ENCODE assay signal across 14 cellular contexts in the genomic region with DNA sequence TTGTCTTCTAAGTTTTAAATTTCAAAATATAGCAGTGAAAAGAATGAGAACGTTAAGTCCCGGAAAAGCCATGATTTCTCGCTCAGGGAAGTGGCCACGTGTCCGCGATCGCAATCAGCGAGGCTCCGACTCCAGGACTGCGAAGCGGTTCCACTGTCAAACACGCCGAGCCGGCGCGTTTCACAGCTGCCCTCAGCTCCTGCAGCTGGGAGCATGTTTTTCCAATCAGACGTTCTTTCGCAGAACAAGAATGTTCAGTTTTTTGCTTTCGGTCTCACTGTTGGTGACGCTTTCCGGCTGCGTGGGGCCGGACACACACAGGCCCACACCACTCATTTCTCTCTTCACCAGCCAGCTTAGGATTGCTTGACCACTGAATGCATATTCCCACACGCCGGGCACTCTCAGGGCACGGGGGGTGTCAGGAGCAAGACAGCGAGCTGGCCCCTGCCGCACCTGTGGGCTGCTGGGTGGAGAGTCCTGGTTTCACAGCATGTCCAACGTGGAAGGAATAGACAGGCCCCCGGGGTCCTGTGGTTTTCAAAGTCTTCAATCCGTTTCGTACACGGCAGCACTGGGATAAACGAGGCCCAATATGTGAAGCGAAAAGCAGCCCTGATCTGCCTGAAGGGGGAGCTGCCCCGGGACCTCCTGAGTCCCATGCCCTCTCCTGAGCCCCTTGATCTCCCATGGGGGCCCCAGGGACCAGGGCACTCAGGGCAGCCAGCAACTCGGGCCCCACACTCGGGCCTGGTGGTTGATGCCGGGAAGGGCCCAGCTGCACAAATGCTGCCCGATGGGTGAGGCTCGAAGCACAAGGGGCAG. TPM values are rescaled to one million over a fixed set of nuclear protein-coding genes. Genes with fewer than 3 reads are reported as not detected.
A peak's percentile ranks its signal among the peaks of the same experiment; 100 is the strongest.
DNase-seq lines count a peak whose midpoint lies in the region; ATAC-seq, FAIRE-seq and TF ChIP-seq lines count a peak whose summit lies in the region.
"Had no signal": no experiment of that assay in that cellular context is flagged by ENCODE, and none has a peak within 500 bp of the region (broad histone marks: within the 10 kb centered on the region; RNA-seq: fewer than 3 reads in every experiment).

No MANE protein-coding gene starts in this region.

- no peaks in the 10 kb centered on the region for H3K27me3 ChIP-seq in BLaER1
- H3K27me3 ChIP-seq in bronchial epithelial cell (ENCODE audit: control insufficient read depth, insufficient read depth, low read length), result peaks cover 3% of the 10 kb centered on the region
- H3K27me3 ChIP-seq in right atrium auricular region, result no peaks in the 10 kb centered on the region
- H3K27me3 ChIP-seq in prostate gland (replicated peaks; ENCODE audit: insufficient read depth), result no peaks in the 10 kb centered on the region
- no peaks in the 10 kb centered on the region for H3K27me3 ChIP-seq in CD4-positive, alpha-beta memory T cell (ENCODE audit: insufficient read depth, low read length)

- DNase-seq in bronchial epithelial cell (ENCODE audit: low read depth) (no peak), right atrium auricular region (ENCODE audit: low spot score) (peak; percentile 77), prostate gland (ENCODE audit: low spot score) (no peak), NCI-H2107 (lab: John Stamatoyannopoulos, UW) (no peak)
- no peak for DNase-seq in activated CD4-positive, alpha-beta T cell treated with anti-CD3 and anti-CD28 coated beads for 1 hour
- DNase-seq in stimulated activated effector memory CD8-positive, alpha-beta T cell treated with anti-CD3 and anti-CD28 coated beads, Interleukin-12 subunit alpha, Interleukin-12 subunit beta, amount 100 ng/mL, for 72 hours (ENCODE audit: low spot score in 2 of 2), result no peak
- DNase-seq in CD4-positive, alpha-beta memory T cell, result no peak
- DNase-seq: activated CD4-positive, CD25-positive, alpha-beta regulatory T cell; C1 segment of cervical spinal cord; NCI-H2081 treated with DMSO at 0.1 percent for 48 hours had no signal

- intact Hi-C loops in prostate gland (cut with DNase I), result no loop called here
- intact Hi-C loops in CD4-positive, alpha-beta memory T cell (cut with micrococcal nuclease), result no loop called here

- H3K9me3 ChIP-seq in BLaER1, result no peaks in the 10 kb centered on the region
- no peaks in the 10 kb centered on the region for H3K9me3 ChIP-seq in right atrium auricular region
- H3K9me3 ChIP-seq in prostate gland, result no peaks in the 10 kb centered on the region
- no peaks in the 10 kb centered on the region for H3K9me3 ChIP-seq in CD4-positive, alpha-beta memory T cell (ENCODE audit: control insufficient read depth in 1 of 2, low read length in 2 of 2)

- H3K36me3 ChIP-seq in BLaER1 (no peaks in the 10 kb centered on the region), bronchial epithelial cell (ENCODE audit: control insufficient read depth, insufficient read depth, low read length) (no peaks in the 10 kb centered on the region), right atrium auricular region (no peaks in the 10 kb centered on the region), prostate gland (no peaks in the 10 kb centered on the region)
- no peaks in the 10 kb centered on the region for H3K36me3 ChIP-seq in CD4-positive, alpha-beta memory T cell (ENCODE audit: insufficient read depth, low read length)

- no peak for FAIRE-seq in bronchial epithelial cell (lab: Jason Lieb, UNC)
- FAIRE-seq: islet of Langerhans, small intestine had no signal

- no peak overlapping the region for H3K4me3 Mint-ChIP-seq in stimulated activated effector memory CD8-positive, alpha-beta T cell treated with anti-CD3 and anti-CD28 coated beads, Interleukin-12 subunit alpha, Interleukin-12 subunit beta, amount 100 ng/mL, for 72 hours
- no peak overlapping the region for H3K4me3 Mint-ChIP-seq in CD4-positive, alpha-beta memory T cell

- no peak overlapping the region for H3K27ac Mint-ChIP-seq in stimulated activated effector memory CD8-positive, alpha-beta T cell treated with anti-CD3 and anti-CD28 coated beads, Interleukin-12 subunit alpha, Interleukin-12 subunit beta, amount 100 ng/mL, for 72 hours
- no peak overlapping the region for H3K27ac Mint-ChIP-seq in CD4-positive, alpha-beta memory T cell
- H3K27ac Mint-ChIP-seq: activated T-helper 2 cell treated with anti-CD3 and anti-CD28 coated beads, Interferon-gamma antibody, Interleukin-2, Interleukin-4, amounts not matched to agents 10 μg/mL and 5 μg/mL and 100 μg/mL, durations not matched to agents 14 hours and 24 hours and 36 hours had no signal

- H3K9ac ChIP-seq in BLaER1, result peak overlapping the region; percentile 29; the same call in 1 of the 2 replicates

- H3K27me3 Mint-ChIP-seq in CD4-positive, alpha-beta memory T cell, result peaks cover 10 to 12% of the 10 kb centered on the region in 2 donors

- no peaks in the 10 kb centered on the region for H3K9me3 Mint-ChIP-seq in stimulated activated effector memory CD8-positive, alpha-beta T cell treated with anti-CD3 and anti-CD28 coated beads, Interleukin-12 subunit alpha, Interleukin-12 subunit beta, amount 100 ng/mL, for 72 hours
- no peaks in the 10 kb centered on the region for H3K9me3 Mint-ChIP-seq in CD4-positive, alpha-beta memory T cell
- H3K9me3 Mint-ChIP-seq: activated T-helper 2 cell treated with anti-CD3 and anti-CD28 coated beads, Interferon-gamma antibody, Interleukin-2, Interleukin-4, amounts not matched to agents 10 μg/mL and 5 μg/mL and 100 μg/mL, durations not matched to agents 14 hours and 24 hours and 36 hours had no signal

- H3K4me1 ChIP-seq in BLaER1 (peaks cover 86% of the 10 kb centered on the region), right atrium auricular region (peaks cover 0 to 47% of the 10 kb centered on the region in 2 donors), prostate gland (replicated peaks) (no peaks in the 10 kb centered on the region)
- H3K4me1 ChIP-seq in CD4-positive, alpha-beta memory T cell (ENCODE audit: insufficient read depth, low read length), result no peaks in the 10 kb centered on the region

- no peak for TF ChIP-seq POLR2A in prostate gland (IDR thresholded peaks at IDR 0.05)

- TF ChIP-seq CTCF in bronchial epithelial cell (IDR thresholded peaks at IDR 0.05; ENCODE audit: insufficient read depth, low read length, severe bottlenecking) (peak; percentile 5), right atrium auricular region (IDR thresholded peaks at IDR 0.05) (no peak), prostate gland (IDR thresholded peaks at IDR 0.05) (no peak)

- H3K36me3 Mint-ChIP-seq in stimulated activated effector memory CD8-positive, alpha-beta T cell treated with anti-CD3 and anti-CD28 coated beads, Interleukin-12 subunit alpha, Interleukin-12 subunit beta, amount 100 ng/mL, for 72 hours, result no peaks in the 10 kb centered on the region
- H3K36me3 Mint-ChIP-seq in CD4-positive, alpha-beta memory T cell, result no peaks in the 10 kb centered on the region

- peak overlapping the region; percentile 83 for H3K4me2 ChIP-seq in BLaER1

- no peaks in the 10 kb centered on the region for H4K20me1 ChIP-seq in BLaER1

- H3K4me1 Mint-ChIP-seq in stimulated activated effector memory CD8-positive, alpha-beta T cell treated with anti-CD3 and anti-CD28 coated beads, Interleukin-12 subunit alpha, Interleukin-12 subunit beta, amount 100 ng/mL, for 72 hours, result peaks cover 8% of the 10 kb centered on the region
- peaks cover 6 to 16% (median 7%) of the 10 kb centered on the region in 4 donors for H3K4me1 Mint-ChIP-seq in CD4-positive, alpha-beta memory T cell

- H3K27ac ChIP-seq in BLaER1 (peak overlapping the region; percentile 51; the same call in 1 of the 2 replicates), right atrium auricular region (peak overlapping the region; percentile 75 to 83), prostate gland (peak overlapping the region; percentile 36 to 70)
- no peak overlapping the region for H3K27ac ChIP-seq in CD4-positive, alpha-beta memory T cell (ENCODE audit: low read depth, low read length)

- no peak for ATAC-seq in stimulated activated effector memory CD8-positive, alpha-beta T cell treated with anti-CD3 and anti-CD28 coated beads, Interleukin-12 subunit alpha, Interleukin-12 subunit beta, amount 100 ng/mL, for 72 hours

- H3K4me3 ChIP-seq in BLaER1 (no peak overlapping the region), bronchial epithelial cell (ENCODE audit: low read depth, low read length) (no peak overlapping the region), right atrium auricular region (no peak overlapping the region), prostate gland (no peak overlapping the region)
- no peak overlapping the region for H3K4me3 ChIP-seq in CD4-positive, alpha-beta memory T cell (ENCODE audit: low read length in 2 of 2)

- POLR2A ChIA-PET in CD4-positive, alpha-beta memory T cell (lab: Charles Lee; ENCODE audit: partially characterized antibody), result no interaction called here

- 51% methylated on average over 41 of the region's 41 CpGs for WGBS in prostate gland

- CTCF ChIA-PET in CD4-positive, alpha-beta memory T cell (lab: Charles Lee; ENCODE audit: partially characterized antibody), result no interaction called here

RNA-seq across cellular contexts. Expression of gene COL18A1, which starts 47.3 kb away (rescaled TPM):
- 9.2 and 16.9 TPM in 2 replicates for total RNA-seq in bronchial epithelial cell
- total RNA-seq in right atrium auricular region, result 100 to 1,000 TPM; 117 to 134 TPM
- total RNA-seq in prostate gland, result 100 to 1,000 TPM in 1 of 2 donors, 10 to 100 TPM in 1; 56.2 to 229 TPM
- total RNA-seq in CD4-positive, alpha-beta memory T cell, result 1 to 10 TPM; 4.2 to 4.5 TPM
- polyA plus RNA-seq in CD4-positive, alpha-beta memory T cell, result 1 to 10 TPM in 1 of 2 donors, under 1 TPM in 1; 0.43 to 3.4 TPM
